In the genomic region with DNA sequence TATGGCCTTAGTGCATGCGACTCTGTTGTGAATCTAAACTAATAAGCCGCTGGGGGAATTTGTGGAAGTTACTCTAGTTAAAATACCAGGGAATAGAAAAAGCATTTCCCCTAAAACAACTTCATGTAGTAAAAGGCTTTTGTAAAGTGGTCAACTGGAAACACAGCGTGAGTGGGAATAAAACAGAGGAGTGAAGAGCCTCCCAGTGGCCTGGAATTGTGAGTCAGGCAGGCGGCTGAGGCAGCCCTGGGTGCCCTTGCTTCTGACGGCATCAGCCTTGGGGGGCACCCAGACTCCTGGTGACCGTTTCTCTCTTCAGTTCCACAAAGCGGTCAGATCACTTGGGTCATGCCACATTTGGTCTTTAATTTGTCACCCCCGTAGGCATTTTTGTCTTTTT, we compare ENCODE assay signal across 20 cellular contexts.
"Had no signal": no experiment of that assay in that cellular context is flagged by ENCODE, and none has a peak within 500 bp of the region (broad histone marks: within the 10 kb centered on the region; RNA-seq: fewer than 3 reads in every experiment).

No MANE protein-coding gene starts in this region.

- DNase-seq: activated CD4-positive, alpha-beta memory T cell treated with anti-CD3 and anti-CD28 coated beads, Interleukin-2, amount 10 ng/mL, durations not matched to agents 7 days and 5 days; activated CD4-positive, alpha-beta T cell treated with anti-CD3 and anti-CD28 coated beads, Interleukin-2, amount 10 ng/mL, durations not matched to agents 24 days and 14 days; activated effector memory CD4-positive, alpha-beta T cell treated with Interleukin-2 at 50 U/mL for 16 hours; activated naive CD4-positive, alpha-beta T cell treated with anti-CD3 and anti-CD28 coated beads for 36 hours; activated naive CD8-positive, alpha-beta T cell treated with anti-CD3 and anti-CD28 coated beads, Interleukin-2, amount 10 ng/mL, durations not matched to agents 7 days and 5 days; activated T-cell treated with anti-CD3 and anti-CD28 coated beads, Interleukin-2, amount 50 U/mL, for 72 hours; amygdala; cerebellar nuclear complex; cortex of kidney; left ventricle myocardium inferior; mammary epithelial cell; midbrain; nephron progenitor cell; occipital lobe; stimulated activated CD4-positive, alpha-beta T cell treated with anti-CD3 and anti-CD28 coated beads, Interleukin-12 subunit alpha, Interleukin-12 subunit beta, amount 100 ng/mL, for 4 hours; substantia nigra; SW 1271; T-helper 17 cell; tibial artery had no signal

- H3K4me1 Mint-ChIP-seq: activated CD4-positive, alpha-beta memory T cell treated with anti-CD3 and anti-CD28 coated beads, Interleukin-2, amount 10 ng/mL, durations not matched to agents 7 days and 5 days; activated CD4-positive, alpha-beta T cell treated with anti-CD3 and anti-CD28 coated beads, Interleukin-2, amount 10 ng/mL, durations not matched to agents 24 days and 14 days; activated naive CD8-positive, alpha-beta T cell treated with anti-CD3 and anti-CD28 coated beads, Interleukin-2, amount 10 ng/mL, durations not matched to agents 7 days and 5 days; nephron progenitor cell; T-helper 17 cell had no signal

- H3K4me3 Mint-ChIP-seq: activated CD4-positive, alpha-beta memory T cell treated with anti-CD3 and anti-CD28 coated beads, Interleukin-2, amount 10 ng/mL, durations not matched to agents 7 days and 5 days; activated CD4-positive, alpha-beta T cell treated with anti-CD3 and anti-CD28 coated beads, Interleukin-2, amount 10 ng/mL, durations not matched to agents 24 days and 14 days; activated naive CD4-positive, alpha-beta T cell treated with anti-CD3 and anti-CD28 coated beads for 36 hours; activated naive CD8-positive, alpha-beta T cell treated with anti-CD3 and anti-CD28 coated beads, Interleukin-2, amount 10 ng/mL, durations not matched to agents 7 days and 5 days; activated T-cell treated with anti-CD3 and anti-CD28 coated beads, Interleukin-2, amount 50 U/mL, for 72 hours; nephron progenitor cell; stimulated activated naive CD8-positive, alpha-beta T cell treated with anti-CD3 and anti-CD28 coated beads, Interleukin-15, Interleukin-2, amounts not matched to agents 100 ng/mL and 50 ng/mL, for 24 hours; T-helper 17 cell had no signal

- H3K36me3 Mint-ChIP-seq: activated naive CD8-positive, alpha-beta T cell treated with anti-CD3 and anti-CD28 coated beads, Interleukin-2, amount 10 ng/mL, durations not matched to agents 7 days and 5 days had no signal

- H3K4me3 ChIP-seq: left ventricle myocardium inferior, tibial artery had no signal

- ATAC-seq: activated T-cell treated with anti-CD3 and anti-CD28 coated beads, Interleukin-2, amount 50 U/mL, for 72 hours; T-helper 17 cell had no signal

- H3K27ac ChIP-seq: left ventricle myocardium inferior, tibial artery had no signal

- H3K9me3 Mint-ChIP-seq: activated CD4-positive, alpha-beta memory T cell treated with anti-CD3 and anti-CD28 coated beads, Interleukin-2, amount 10 ng/mL, durations not matched to agents 7 days and 5 days; activated CD4-positive, alpha-beta T cell treated with anti-CD3 and anti-CD28 coated beads, Interleukin-2, amount 10 ng/mL, durations not matched to agents 24 days and 14 days; activated naive CD4-positive, alpha-beta T cell treated with anti-CD3 and anti-CD28 coated beads for 36 hours; activated naive CD8-positive, alpha-beta T cell treated with anti-CD3 and anti-CD28 coated beads, Interleukin-2, amount 10 ng/mL, durations not matched to agents 7 days and 5 days; activated T-cell treated with anti-CD3 and anti-CD28 coated beads, Interleukin-2, amount 50 U/mL, for 72 hours; nephron progenitor cell; stimulated activated naive CD8-positive, alpha-beta T cell treated with anti-CD3 and anti-CD28 coated beads, Interleukin-15, Interleukin-2, amounts not matched to agents 100 ng/mL and 50 ng/mL, for 24 hours had no signal

- H3K27me3 ChIP-seq: tibial artery had no signal

- H3K27ac Mint-ChIP-seq: activated CD4-positive, alpha-beta memory T cell treated with anti-CD3 and anti-CD28 coated beads, Interleukin-2, amount 10 ng/mL, durations not matched to agents 7 days and 5 days; activated CD4-positive, alpha-beta T cell treated with anti-CD3 and anti-CD28 coated beads, Interleukin-2, amount 10 ng/mL, durations not matched to agents 24 days and 14 days; activated naive CD4-positive, alpha-beta T cell treated with anti-CD3 and anti-CD28 coated beads for 36 hours; activated naive CD8-positive, alpha-beta T cell treated with anti-CD3 and anti-CD28 coated beads, Interleukin-2, amount 10 ng/mL, durations not matched to agents 7 days and 5 days; activated T-cell treated with anti-CD3 and anti-CD28 coated beads, Interleukin-2, amount 50 U/mL, for 72 hours; stimulated activated naive CD8-positive, alpha-beta T cell treated with anti-CD3 and anti-CD28 coated beads, Interleukin-15, Interleukin-2, amounts not matched to agents 100 ng/mL and 50 ng/mL, for 24 hours; T-helper 17 cell had no signal

- H3K27me3 Mint-ChIP-seq: activated CD4-positive, alpha-beta memory T cell treated with anti-CD3 and anti-CD28 coated beads, Interleukin-2, amount 10 ng/mL, durations not matched to agents 7 days and 5 days; activated CD4-positive, alpha-beta T cell treated with anti-CD3 and anti-CD28 coated beads, Interleukin-2, amount 10 ng/mL, durations not matched to agents 24 days and 14 days; activated naive CD8-positive, alpha-beta T cell treated with anti-CD3 and anti-CD28 coated beads, Interleukin-2, amount 10 ng/mL, durations not matched to agents 7 days and 5 days; stimulated activated naive CD8-positive, alpha-beta T cell treated with anti-CD3 and anti-CD28 coated beads, Interleukin-15, Interleukin-2, amounts not matched to agents 100 ng/mL and 50 ng/mL, for 24 hours; T-helper 17 cell had no signal

- H3K9me3 ChIP-seq: left ventricle myocardium inferior, tibial artery had no signal

- H3K4me1 ChIP-seq: left ventricle myocardium inferior, tibial artery had no signal
